In the genomic region with DNA sequence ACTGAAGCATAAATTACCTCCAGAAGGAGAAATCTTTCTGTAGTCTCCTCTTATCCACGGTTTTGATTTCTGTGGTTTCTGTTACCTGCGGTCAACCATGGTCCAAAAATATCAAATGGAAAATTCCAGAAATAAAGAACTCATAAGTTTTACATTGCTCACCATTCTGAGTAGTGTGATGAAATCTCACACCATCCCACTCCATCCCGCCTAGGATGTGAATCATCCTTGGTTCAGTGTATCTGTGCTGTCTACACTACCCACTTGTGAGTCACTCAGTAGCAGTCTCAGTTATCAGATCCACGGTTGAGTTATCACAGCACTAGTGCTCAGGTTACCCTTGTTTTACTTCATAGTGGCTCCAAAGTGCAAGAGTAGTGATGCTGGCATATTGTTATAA, we compare ENCODE assay signal across 10 cellular contexts.
DNase-seq lines count a peak whose midpoint lies in the region; ATAC-seq and TF ChIP-seq lines count a peak whose summit lies in the region.
"Had no signal": no experiment of that assay in that cellular context is flagged by ENCODE, and none has a peak within 500 bp of the region (broad histone marks: within the 10 kb centered on the region; RNA-seq: fewer than 3 reads in every experiment).

No MANE protein-coding gene starts in this region.

- H2AFZ ChIP-seq in OCI-LY7 (ENCODE audit: low read length), result no peak overlapping the region

- no peak overlapping the region for H3K4me2 ChIP-seq in OCI-LY7 (ENCODE audit: low read length)

- H3K4me3 ChIP-seq in astrocyte of the spinal cord (ENCODE audit: low read depth, low read length) (no peak overlapping the region), muscle layer of duodenum (ENCODE audit: low read depth in 1 of 2, low read length in 2 of 2) (no peak overlapping the region), OCI-LY7 (ENCODE audit: low read depth, low read length, poor library complexity, severe bottlenecking) (no peak overlapping the region)
- H3K4me3 ChIP-seq: SK-N-MC, upper lobe of left lung had no signal

- POLR2A ChIA-PET in OCI-LY7 (lab: Charles Lee), result no interaction called here

- no TSS peak for BruUV-seq in OCI-LY7 (replicated peaks; lab: Mats Ljungman, UMichigan)

- no peak for TF ChIP-seq CTCF in AG09319 (IDR thresholded peaks at IDR 0.05; ENCODE audit: low read depth, low read length)
- no peak for TF ChIP-seq CTCF in astrocyte of the spinal cord (IDR thresholded peaks at IDR 0.05; ENCODE audit: low read depth, low read length)
- TF ChIP-seq CTCF in OCI-LY7 (conservative IDR thresholded peaks at IDR 0.05; ENCODE audit: low read length), result no peak

- H3K36me3 ChIP-seq in muscle layer of duodenum (ENCODE audit: control insufficient read depth in 1 of 2, insufficient read depth in 2 of 2, low read length in 2 of 2), result no peaks in the 10 kb centered on the region
- no peaks in the 10 kb centered on the region for H3K36me3 ChIP-seq in OCI-LY7 (ENCODE audit: insufficient read depth, low read length)
- H3K36me3 ChIP-seq: upper lobe of left lung had no signal

- no peaks in the 10 kb centered on the region for H3K9me2 ChIP-seq in OCI-LY7 (ENCODE audit: insufficient read depth, low read length)

- peak; percentile 77 for DNase-seq in AG09319 (ENCODE audit: extremely low read depth, low read depth)
- peak; percentile 85 for DNase-seq in HCEC 1CT
- peak; percentile 97 for DNase-seq in astrocyte of the spinal cord (ENCODE audit: low read depth, low spot score)
- no peak for DNase-seq in COR-L47 (lab: John Stamatoyannopoulos, UW)
- DNase-seq in NAMALWA (ENCODE audit: low spot score), result no peak
- no peak for DNase-seq in OCI-LY7 (ENCODE audit: low spot score)
- DNase-seq: upper lobe of left lung had no signal

- no peak for ATAC-seq in HG02798 (IDR thresholded peaks at IDR 0.05; ENCODE audit: poor library complexity, unreplicated experiment)

- peak overlapping the region; percentile 6 for H3K27ac ChIP-seq in muscle layer of duodenum (ENCODE audit: low read length)
- no peak overlapping the region for H3K27ac ChIP-seq in OCI-LY7 (ENCODE audit: low read depth, low read length, poor library complexity, severe bottlenecking)
- H3K27ac ChIP-seq: SK-N-MC, upper lobe of left lung had no signal

- in situ Hi-C loops in astrocyte of the spinal cord (cut with HindIII; ENCODE audit: low sequenced_read_pairs), result no loop called here

- no peaks in the 10 kb centered on the region for H3K79me2 ChIP-seq in OCI-LY7 (ENCODE audit: insufficient read depth, low read depth, low read length)

- H3K4me1 ChIP-seq in muscle layer of duodenum (ENCODE audit: control insufficient read depth in 1 of 2, insufficient read depth in 2 of 2, low read length in 2 of 2), result peaks cover 4 to 6% of the 10 kb centered on the region in 2 donors
- H3K4me1 ChIP-seq in OCI-LY7 (ENCODE audit: insufficient read depth, low read length, poor library complexity, severe bottlenecking), result no peaks in the 10 kb centered on the region

- CTCF ChIA-PET in OCI-LY7 (lab: Charles Lee; ENCODE audit: unreplicated experiment), result no interaction called here

- intact Hi-C loops in OCI-LY7 (cut with micrococcal nuclease; ENCODE audit: unreplicated experiment), result no loop called here

- no peaks in the 10 kb centered on the region for H3K9me3 ChIP-seq in muscle layer of duodenum (ENCODE audit: control insufficient read depth in 1 of 2, low read length in 2 of 2)
- no peaks in the 10 kb centered on the region for H3K9me3 ChIP-seq in OCI-LY7 (ENCODE audit: low read length)
- H3K9me3 ChIP-seq: upper lobe of left lung had no signal

- no peaks in the 10 kb centered on the region for H3K27me3 ChIP-seq in muscle layer of duodenum (ENCODE audit: low read depth, low read length)
- H3K27me3 ChIP-seq: upper lobe of left lung had no signal

- H4K20me1 ChIP-seq in OCI-LY7 (ENCODE audit: insufficient read depth, low read length), result no peaks in the 10 kb centered on the region

Comparison
In these comparisons a context has a peak if more than half of its experiments do, and no peak if none do; other contexts are left out.
1. DNase-seq: peak in AG09319 (single experiment), HCEC 1CT (single experiment) and astrocyte of the spinal cord (single experiment); none in COR-L47 (single experiment), NAMALWA (single experiment) and OCI-LY7 (single experiment).